In genomic region chr21:26443867-26444266, GRCh38 we compare ENCODE assay signal across 15 cellular contexts.
"Had no signal": no experiment of that assay in that cellular context is flagged by ENCODE, and none has a peak within 500 bp of the region (broad histone marks: within the 10 kb centered on the region; RNA-seq: fewer than 3 reads in every experiment).

No MANE protein-coding gene starts in this region.

- H3K79me2 ChIP-seq: parathyroid adenoma had no signal

- DNase-seq: activated CD4-positive, alpha-beta T cell treated with anti-CD3 and anti-CD28 coated beads, Interleukin-2, amount 50 U/mL, for 1 hour; activated CD8-positive, alpha-beta memory T cell treated with anti-CD3 and anti-CD28 coated beads for 24 hours; activated CD8-positive, alpha-beta memory T cell treated with anti-CD3 and anti-CD28 coated beads, Interleukin-2, amount 50 U/mL, for 48 hours; activated gamma-delta T cell; amniotic stem cell; colonic mucosa; erythroblast; left colon; lower lobe of right lung; sigmoid colon; spleen; stimulated activated naive B cell treated with anti-CD40 and anti-IgM and Interleukin-4, amounts not matched to agents 10 μg/mL and 1 μg/mL and 100 μg/mL, for 72 hours; upper lobe of right lung had no signal

- H3K9me3 ChIP-seq: colonic mucosa, lower lobe of right lung, sigmoid colon, upper lobe of right lung had no signal

- H3K27me3 ChIP-seq: colonic mucosa, sigmoid colon, spleen, upper lobe of right lung had no signal

- H3K4me3 ChIP-seq: colonic mucosa, lower lobe of right lung, sigmoid colon, spleen, upper lobe of right lung had no signal

- ATAC-seq: activated CD4-positive, CD25-positive, alpha-beta regulatory T cell treated with anti-CD3 and anti-CD28 coated beads, Interleukin-2, amount 50 U/mL, for 24 hours; left colon; lower lobe of right lung; stimulated activated naive B cell treated with anti-CD40 and anti-IgM and Interleukin-4, amounts not matched to agents 10 μg/mL and 1 μg/mL and 100 μg/mL, for 72 hours; upper lobe of right lung had no signal

- H3K36me3 ChIP-seq: colonic mucosa, lower lobe of right lung, sigmoid colon, spleen, upper lobe of right lung had no signal

- H3K4me1 ChIP-seq: colonic mucosa, lower lobe of right lung, parathyroid adenoma, sigmoid colon, spleen, upper lobe of right lung had no signal

- H2AFZ ChIP-seq: parathyroid adenoma had no signal

- H3K27ac ChIP-seq: colonic mucosa, lower lobe of right lung, parathyroid adenoma, sigmoid colon, spleen, upper lobe of right lung had no signal

- H3K9ac ChIP-seq: parathyroid adenoma had no signal
